In the genomic region with DNA sequence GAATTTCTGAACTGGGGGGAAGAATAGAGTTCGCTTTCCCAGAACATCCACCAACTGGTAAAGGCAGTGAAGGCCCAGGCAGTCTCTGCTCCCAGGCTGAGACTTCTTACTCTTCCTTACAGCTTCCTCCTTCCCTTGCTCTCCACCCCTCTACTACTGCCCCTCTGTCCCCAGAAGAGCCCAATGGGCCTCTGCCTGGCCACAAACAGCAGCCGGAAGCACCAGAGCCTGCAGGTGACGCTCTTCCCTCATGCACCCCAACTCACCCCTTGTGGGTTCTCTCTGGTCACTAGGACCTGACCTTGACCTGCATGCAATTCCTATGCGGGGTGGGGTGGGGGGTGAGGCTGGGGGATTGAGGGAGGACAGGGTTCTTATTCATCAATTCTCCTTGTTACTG, we compare ENCODE assay signal across 20 cellular contexts. TPM values are rescaled to one million over a fixed set of nuclear protein-coding genes. Genes with fewer than 3 reads are reported as not detected.
DNase-seq lines count a peak whose midpoint lies in the region; ATAC-seq, FAIRE-seq and TF ChIP-seq lines count a peak whose summit lies in the region.
"Had no signal": no experiment of that assay in that cellular context is flagged by ENCODE, and none has a peak within 500 bp of the region (broad histone marks: within the 10 kb centered on the region; RNA-seq: fewer than 3 reads in every experiment).

No MANE protein-coding gene starts in this region.

- no peak overlapping the region for H4K5ac ChIP-seq in H1 (ENCODE audit: insufficient read length, low read depth, low read length)

- H4K8ac ChIP-seq in H1 (ENCODE audit: extremely low read depth, insufficient read depth, low read length): no peak overlapping the region

- no peaks in the 10 kb centered on the region; the same call in 1 of the 2 replicates for H3K23me2 ChIP-seq in H1 (ENCODE audit: low read depth, low read length)

- H3K4me2 ChIP-seq in SK-N-SH (no peak overlapping the region), H1 (ENCODE audit: insufficient read depth in 1 of 2, low read depth in 2 of 2, low read length in 2 of 2) (peak overlapping the region; percentile 8 to 56; a peak in 2 of 4 replicates)

- no peak overlapping the region for H3K27ac Mint-ChIP-seq in natural killer cell treated with Interleukin-12 subunit alpha and Interleukin-12 subunit beta and Interleukin-15 and Interleukin-18, amount 100 ng/mL, for 72 hours
- H3K27ac Mint-ChIP-seq: T-helper 2 cell treated with Interferon-gamma antibody and Interleukin-4, amounts not matched to agents 5 μg/mL and 100 μg/mL, for 36 hours had no signal

- H3K4me3 ChIP-seq in SK-N-SH (ENCODE audit: low read depth in 2 of 2, low read length in 1 of 2) (no peak overlapping the region), H1 (ENCODE audit: extremely low read depth in 1 of 4, insufficient read depth in 2 of 4, low read depth in 3 of 4, low read length in 4 of 4) (peak overlapping the region in 1 of 4 experiments; percentile 55; a peak in 2 of 8 replicates), uterus (no peak overlapping the region), gastroesophageal sphincter (no peak overlapping the region)
- H3K4me3 ChIP-seq: lung had no signal

- no peak for FAIRE-seq in H1 (lab: Jason Lieb, UNC)

- H2BK20ac ChIP-seq in H1 (ENCODE audit: low read length): peak overlapping the region; percentile 55; the same call in 1 of the 2 replicates

- H3K4me3 Mint-ChIP-seq in natural killer cell treated with Interleukin-12 subunit alpha and Interleukin-12 subunit beta and Interleukin-15 and Interleukin-18, amount 100 ng/mL, for 72 hours: peak overlapping the region; percentile 77

- 0 out of 2 replicates have a peak overlapping the region, but pooled peaks have one; percentile 68 for H3K18ac ChIP-seq in H1 (ENCODE audit: extremely low read depth, low read length)

- DNase-seq in SK-N-SH (no peak), NOMO-1 treated with dmso at 0.1 percent for 144 hours (lab: John Stamatoyannopoulos, UW; ENCODE audit: unreplicated experiment) (peak; percentile 13), H1 (ENCODE audit: low read depth in 1 of 2, low spot score in 2 of 2) (no peak), uterus (no peak)
- DNase-seq in natural killer cell treated with Interleukin-12 subunit alpha and Interleukin-12 subunit beta and Interleukin-15 and Interleukin-18, amount 100 ng/mL, for 72 hours (ENCODE audit: low spot score): no peak
- DNase-seq: foreskin melanocyte, GDM1, GOT3, NCI-H1092 had no signal

- no peak overlapping the region for H3K14ac ChIP-seq in H1 (ENCODE audit: insufficient read length)

- WGBS in SK-N-SH (ENCODE audit: low lambda C conversion rate): 87% methylated on average over 4 of the region's 4 CpGs
- WGBS in H1 (ENCODE audit: extremely low coverage in 1 of 2, insufficient coverage in 1 of 2, insufficient read length in 1 of 2, insufficient replicate concordance in 2 of 2, low coverage in 1 of 2, low lambda C conversion rate in 2 of 2, missing lambda C conversion rate in 1 of 2), 2 experiments: 73% methylated on average over 3 of the region's 4 CpGs; no CpG with 5 or more reads in 1 of the 2 experiments
- 100% methylated on average over 1 to 2 of the region's 4 CpGs for WGBS in gastroesophageal sphincter (ENCODE audit: low coverage in 1 of 2), 2 donors

- H3K23ac ChIP-seq in H1 (ENCODE audit: insufficient read length): no peak overlapping the region

- 0 out of 2 replicates have a peak overlapping the region, but pooled peaks have one; percentile 53 for H2BK15ac ChIP-seq in H1 (ENCODE audit: low read length)

- H3K36me3 Mint-ChIP-seq in natural killer cell treated with Interleukin-12 subunit alpha and Interleukin-12 subunit beta and Interleukin-15 and Interleukin-18, amount 100 ng/mL, for 72 hours: no peaks in the 10 kb centered on the region
- H3K36me3 Mint-ChIP-seq: brain had no signal

- H3K9me3 ChIP-seq in SK-N-SH (no peaks in the 10 kb centered on the region), H1 (ENCODE audit: insufficient read depth in 2 of 2, low read depth in 1 of 2, low read length in 1 of 2) (no peaks in the 10 kb centered on the region), uterus (no peaks in the 10 kb centered on the region), gastroesophageal sphincter (no peaks in the 10 kb centered on the region)
- H3K9me3 ChIP-seq: upper lobe of left lung had no signal

- no peak overlapping the region for H2AK5ac ChIP-seq in H1 (ENCODE audit: low read depth, low read length)

- peaks cover 8 to 16% of the 10 kb centered on the region in 2 donors for H3K27me3 Mint-ChIP-seq in natural killer cell treated with Interleukin-12 subunit alpha and Interleukin-12 subunit beta and Interleukin-15 and Interleukin-18, amount 100 ng/mL, for 72 hours

- H3K27me3 ChIP-seq in SK-N-SH (ENCODE audit: insufficient read depth) (no peaks in the 10 kb centered on the region), H1 (replicated peaks in 1 of 4; ENCODE audit: control insufficient read depth in 3 of 4, extremely low read depth in 1 of 4, insufficient read depth in 3 of 4, low read length in 3 of 4) (peaks cover 0 to 3% (median 0%) of the 10 kb centered on the region in 4 experiments; a peak in 2 of 7 replicates), uterus (no peaks in the 10 kb centered on the region), gastroesophageal sphincter (peaks cover 40% of the 10 kb centered on the region)
- H3K27me3 ChIP-seq: upper lobe of left lung had no signal

- no peaks in the 10 kb centered on the region for H3K36me3 ChIP-seq in SK-N-SH (replicated peaks in 1 of 2; ENCODE audit: control insufficient read depth in 1 of 2, insufficient read depth in 2 of 2, low read length in 1 of 2)
- no peaks in the 10 kb centered on the region for H3K36me3 ChIP-seq in H1 (ENCODE audit: control insufficient read depth in 2 of 4, insufficient read depth in 4 of 4, low read length in 3 of 4)
- no peaks in the 10 kb centered on the region for H3K36me3 ChIP-seq in uterus
- no peaks in the 10 kb centered on the region for H3K36me3 ChIP-seq in gastroesophageal sphincter
- H3K36me3 ChIP-seq: upper lobe of left lung had no signal

- no peak overlapping the region; the same call in 1 of the 2 replicates for H2BK12ac ChIP-seq in H1 (ENCODE audit: low read depth, low read length)

- no peak overlapping the region for H3K56ac ChIP-seq in H1 (replicated peaks; ENCODE audit: insufficient read length, low read depth, low read length)

- H4K20me1 ChIP-seq in SK-N-SH (ENCODE audit: insufficient read depth) (no peaks in the 10 kb centered on the region), H1 (replicated peaks in 1 of 2; ENCODE audit: control insufficient read depth in 1 of 2, insufficient read depth in 2 of 2, low read length in 2 of 2) (no peaks in the 10 kb centered on the region)

- POLR2A ChIA-PET in SK-N-SH (lab: Yijun Ruan, JAX) (no interaction called here), H1 (lab: Charles Lee; ENCODE audit: partially characterized antibody) (interaction anchor here (1.0 to 3.1 kb wide), 11 partner anchors 14 to 62 kb away, joined by 3 to 12 read pairs (median 5); a partner anchor contains a TSS)

- TF ChIP-seq POLR2A in H1 (IDR thresholded peaks at IDR 0.05; ENCODE audit: control extremely low read depth in 1 of 2, low read depth in 2 of 2, low read length in 2 of 2) (no peak), uterus (IDR thresholded peaks at IDR 0.05) (no peak), gastroesophageal sphincter (IDR thresholded peaks at IDR 0.05) (no peak)

- no peaks in the 10 kb centered on the region for H3K9me3 Mint-ChIP-seq in natural killer cell treated with Interleukin-12 subunit alpha and Interleukin-12 subunit beta and Interleukin-15 and Interleukin-18, amount 100 ng/mL, for 72 hours
- H3K9me3 Mint-ChIP-seq: brain; T-helper 2 cell treated with Interferon-gamma antibody and Interleukin-4, amounts not matched to agents 5 μg/mL and 100 μg/mL, for 36 hours had no signal

- TF ChIP-seq CTCF in SK-N-SH (IDR thresholded peaks at IDR 0.05) (no peak), H1 (IDR thresholded peaks at IDR 0.05; ENCODE audit: control extremely low read depth in 1 of 3, insufficient read depth in 1 of 3, low read depth in 1 of 3, low read length in 3 of 3) (peak; percentile 55 to 71 (median 61)), uterus (IDR thresholded peaks at IDR 0.05) (no peak), gastroesophageal sphincter (IDR thresholded peaks at IDR 0.05) (no peak)

- no peak overlapping the region for H2BK120ac ChIP-seq in H1 (replicated peaks; ENCODE audit: low read depth, low read length)

- no peak overlapping the region for H3K27ac ChIP-seq in SK-N-SH (ENCODE audit: low read depth in 2 of 2, low read length in 1 of 2)
- H3K27ac ChIP-seq in H1 (ENCODE audit: low read depth, low read length): no peak overlapping the region
- no peak overlapping the region for H3K27ac ChIP-seq in uterus
- H3K27ac ChIP-seq in gastroesophageal sphincter: no peak overlapping the region
- H3K27ac ChIP-seq: 22Rv1, skin epidermis, upper lobe of left lung had no signal

- H3F3A ChIP-seq in SK-N-SH (replicated peaks; ENCODE audit: insufficient read depth): no peaks in the 10 kb centered on the region

- H3K9ac ChIP-seq in SK-N-SH (no peak overlapping the region), H1 (replicated peaks in 1 of 4; ENCODE audit: extremely low read depth in 1 of 4, low read depth in 3 of 4, low read length in 3 of 4) (no peak overlapping the region)

- H3K4me1 Mint-ChIP-seq in natural killer cell treated with Interleukin-12 subunit alpha and Interleukin-12 subunit beta and Interleukin-15 and Interleukin-18, amount 100 ng/mL, for 72 hours (ENCODE audit: low read depth in 2 of 2): peaks cover 8 to 9% of the 10 kb centered on the region in 2 donors

- TF ChIP-seq RAD21 in SK-N-SH (IDR thresholded peaks at IDR 0.05; ENCODE audit: low read length) (no peak), H1 (IDR thresholded peaks at IDR 0.05 in 1 of 2, conservative IDR thresholded peaks at IDR 0.05 in 1 of 2; ENCODE audit: low read depth in 2 of 2, low read length in 2 of 2) (peak; percentile 65 to 77)

- no peaks in the 10 kb centered on the region for H3K9me2 ChIP-seq in SK-N-SH

- TF ChIP-seq EP300 in SK-N-SH (IDR thresholded peaks at IDR 0.05; ENCODE audit: borderline replicate concordance in 1 of 2, low read depth in 1 of 2, low read length in 1 of 2) (no peak), H1 (IDR thresholded peaks at IDR 0.05; ENCODE audit: borderline replicate concordance in 1 of 2, low read depth in 2 of 2, low read length in 2 of 2) (no peak), gastroesophageal sphincter (IDR thresholded peaks at IDR 0.05) (no peak)

- H3K79me2 ChIP-seq in SK-N-SH (ENCODE audit: insufficient read depth) (no peaks in the 10 kb centered on the region), H1 (ENCODE audit: control insufficient read depth in 1 of 2, insufficient read depth in 2 of 2, low read length in 2 of 2) (no peaks in the 10 kb centered on the region)

- peak; percentile 5 for ATAC-seq in SK-N-SH treated with all-trans-retinoic acid at 6 μM for 48 hours
- ATAC-seq in natural killer cell treated with Interleukin-12 subunit alpha and Interleukin-12 subunit beta and Interleukin-15 and Interleukin-18, amount 100 ng/mL, for 72 hours: no peak
- no peak for ATAC-seq in gastroesophageal sphincter
- no peak for ATAC-seq in HG02870 (IDR thresholded peaks at IDR 0.05; ENCODE audit: unreplicated experiment)

- CTCF ChIA-PET in SK-N-SH (lab: Yijun Ruan, JAX): interaction anchor here (0.8 to 1.9 kb wide), 10 partner anchors 9 to 131 kb away, joined by 3 to 10 read pairs (median 4); a partner anchor contains a TSS
- CTCF ChIA-PET in H1 (lab: Charles Lee; ENCODE audit: partially characterized antibody): interaction anchor here (0.7 to 5.8 kb wide), 21 partner anchors 9 to 154 kb away, joined by 3 to 50 read pairs (median 10); a partner anchor contains a TSS

- H3K79me1 ChIP-seq in H1 (ENCODE audit: low read depth, low read length): no peaks in the 10 kb centered on the region

- H2AFZ ChIP-seq in SK-N-SH (ENCODE audit: low read depth) (no peak overlapping the region), H1 (ENCODE audit: low read length) (peak overlapping the region; percentile 35)

- intact Hi-C loops in uterus (cut with DNase I; ENCODE audit: low total_unique reads): no loop called here

- H3K4ac ChIP-seq in H1 (replicated peaks; ENCODE audit: insufficient read length, low read depth, low read length): no peak overlapping the region

- no peak overlapping the region for H2BK5ac ChIP-seq in H1 (ENCODE audit: low read depth, low read length)

- H3K4me1 ChIP-seq in SK-N-SH (ENCODE audit: control insufficient read depth in 1 of 2, insufficient read depth in 2 of 2, low read depth in 1 of 2, low read length in 1 of 2) (no peaks in the 10 kb centered on the region; a peak in 1 of 4 replicates), H1 (replicated peaks in 1 of 4; ENCODE audit: control insufficient read depth in 3 of 4, insufficient read depth in 4 of 4, low read length in 3 of 4) (peaks cover 0 to 7% (median 3%) of the 10 kb centered on the region in 4 experiments; a peak in 3 of 7 replicates), uterus (no peaks in the 10 kb centered on the region), gastroesophageal sphincter (peaks cover 0 to 5% (median 3%) of the 10 kb centered on the region in 3 donors)

- no peak overlapping the region for H4K91ac ChIP-seq in H1 (replicated peaks; ENCODE audit: insufficient read length, low read length)

RNA-seq across cellular contexts. Expression of a gene that starts 16.5 kb away (rescaled TPM):
- polyA plus RNA-seq in SK-N-SH (2012; rRNA removed) (43.6 and 50.1 TPM in 2 replicates), H1 (2011; rRNA removed) (23.1 and 28.8 TPM in 2 replicates)
- 22.3 and 35.7 TPM in 2 replicates for polyA plus RNA-seq in SK-N-SH (2012; cell fraction: cytosol; rRNA removed)
- 47.8 and 56.9 TPM in 2 replicates for polyA plus RNA-seq in SK-N-SH (2012; cell fraction: nucleus; rRNA removed)
- 35.5 and 38.2 TPM in 2 replicates for total RNA-seq in H1 (2021; fragmentation: NEBNext Ultra II Directional; extraction: Animal tissue kit (Norgen Biotek cat#: 25700))
- polyA plus RNA-seq in H1 (2011; cell fraction: cytosol; rRNA removed): 27.9 TPM
- 37.7 TPM for polyA plus RNA-seq in H1 (2011; cell fraction: nucleus; rRNA removed)
- 22.4 to 28.3 TPM (median 26.2 TPM) in 4 replicates for polyA plus RNA-seq in H1 (2012, experiment 1 of 2)
- polyA plus RNA-seq in H1 (2012, experiment 2 of 2): 25.4 TPM
- 11.6 TPM for polyA plus RNA-seq in H1 (2013, experiment 1 of 2)
- 12.8 TPM for polyA plus RNA-seq in H1 (2013, experiment 2 of 2)
- 51.2 and 57.7 TPM in 2 replicates for polyA minus RNA-seq in H1 (2011; rRNA and poly(A)+ RNA removed)
- 20.8 TPM for polyA minus RNA-seq in H1 (2011; cell fraction: cytosol; rRNA and poly(A)+ RNA removed)
- polyA minus RNA-seq in H1 (2011; cell fraction: nucleus; rRNA and poly(A)+ RNA removed): 25.5 TPM
- 1 to 10 TPM; 2.9 TPM for total RNA-seq in natural killer cell treated with Interleukin-12 subunit alpha and Interleukin-12 subunit beta and Interleukin-15 and Interleukin-18, amount 100 ng/mL, for 72 hours
- total RNA-seq in uterus (10 to 100 TPM in 1 of 4 donors, 1 to 10 TPM in 3; 1.2 to 10.6 (median 6.5) TPM), gastroesophageal sphincter (1 to 10 TPM in 2 of 4 donors, under 1 TPM in 2; 0.31 to 2.4 (median 1.2) TPM)
- total RNA-seq: SK-MEL-5 had no signal

RNA-seq across cellular contexts. Expression of a gene that starts 30.1 kb away (rescaled TPM):
- polyA plus RNA-seq in SK-N-SH (2012; rRNA removed): 0.10 and 0.12 TPM in 2 replicates
- 0.06 and 0.12 TPM in 2 replicates for polyA plus RNA-seq in SK-N-SH (2012; cell fraction: cytosol; rRNA removed)
- polyA plus RNA-seq in SK-N-SH (2012; cell fraction: nucleus; rRNA removed): 0.07 and 0.08 TPM in 2 replicates
- total RNA-seq in H1 (2021; fragmentation: NEBNext Ultra II Directional; extraction: Animal tissue kit (Norgen Biotek cat#: 25700)): 0.33 and 0.41 TPM in 2 replicates
- 0.36 and 0.38 TPM in 2 replicates for polyA plus RNA-seq in H1 (2011; rRNA removed)
- polyA plus RNA-seq in H1 (2011; cell fraction: cytosol; rRNA removed): 0.27 TPM
- polyA plus RNA-seq in H1 (2011; cell fraction: nucleus; rRNA removed): 0.36 TPM
- 0.21 to 0.34 TPM (median 0.30 TPM) in 4 replicates for polyA plus RNA-seq in H1 (2012, experiment 1 of 2)
- polyA plus RNA-seq in H1 (2012, experiment 2 of 2): 0.25 TPM
- polyA plus RNA-seq in H1 (2013, experiment 1 of 2): 0.16 TPM
- polyA plus RNA-seq in H1 (2013, experiment 2 of 2): 0.20 TPM
- 0.09 and 0.15 TPM in 2 replicates for polyA minus RNA-seq in H1 (2011; rRNA and poly(A)+ RNA removed)
- not detected for polyA minus RNA-seq in H1 (2011; cell fraction: cytosol; rRNA and poly(A)+ RNA removed)
- polyA minus RNA-seq in H1 (2011; cell fraction: nucleus; rRNA and poly(A)+ RNA removed): not detected
- under 1 TPM in 1 of 2 donors, not detected in 1; 0.10 TPM for total RNA-seq in natural killer cell treated with Interleukin-12 subunit alpha and Interleukin-12 subunit beta and Interleukin-15 and Interleukin-18, amount 100 ng/mL, for 72 hours
- under 1 TPM in 2 of 4 donors, not detected in 2; 0.21 to 0.30 TPM for total RNA-seq in uterus
- not detected for total RNA-seq in gastroesophageal sphincter
- total RNA-seq: chondrocyte, SK-MEL-5 had no signal

RNA-seq across cellular contexts. Expression of a gene that starts 35.1 kb away (rescaled TPM):
- polyA plus RNA-seq in SK-N-SH (2012; rRNA removed) (124 and 271 TPM in 2 replicates), H1 (2011; rRNA removed) (40.6 and 77.9 TPM in 2 replicates)
- 159 and 266 TPM in 2 replicates for polyA plus RNA-seq in SK-N-SH (2012; cell fraction: cytosol; rRNA removed)
- 593 and 733 TPM in 2 replicates for polyA plus RNA-seq in SK-N-SH (2012; cell fraction: nucleus; rRNA removed)
- 159 and 174 TPM in 2 replicates for total RNA-seq in H1 (2021; fragmentation: NEBNext Ultra II Directional; extraction: Animal tissue kit (Norgen Biotek cat#: 25700))
- polyA plus RNA-seq in H1 (2011; cell fraction: cytosol; rRNA removed): 25.7 TPM
- 107 TPM for polyA plus RNA-seq in H1 (2011; cell fraction: nucleus; rRNA removed)
- 138 to 177 TPM (median 171 TPM) in 4 replicates for polyA plus RNA-seq in H1 (2012, experiment 1 of 2)
- polyA plus RNA-seq in H1 (2012, experiment 2 of 2): 172 TPM
- 166 TPM for polyA plus RNA-seq in H1 (2013, experiment 1 of 2)
- polyA plus RNA-seq in H1 (2013, experiment 2 of 2): 163 TPM
- 21.5 and 32.9 TPM in 2 replicates for polyA minus RNA-seq in H1 (2011; rRNA and poly(A)+ RNA removed)
- polyA minus RNA-seq in H1 (2011; cell fraction: cytosol; rRNA and poly(A)+ RNA removed): 70.7 TPM
- 64.8 TPM for polyA minus RNA-seq in H1 (2011; cell fraction: nucleus; rRNA and poly(A)+ RNA removed)
- total RNA-seq in natural killer cell treated with Interleukin-12 subunit alpha and Interleukin-12 subunit beta and Interleukin-15 and Interleukin-18, amount 100 ng/mL, for 72 hours: 100 to 1,000 TPM in 1 of 2 donors, 10 to 100 TPM in 1; 81.6 to 114 TPM
- total RNA-seq in uterus (100 to 1,000 TPM in 2 of 4 donors, 10 to 100 TPM in 2; 46.0 to 494 (median 95.9) TPM), gastroesophageal sphincter (100 to 1,000 TPM; 111 to 389 (median 146) TPM)

RNA-seq across cellular contexts. Expression of a gene that starts 57.9 kb away (rescaled TPM):
- polyA plus RNA-seq in SK-N-SH (2012; rRNA removed) (19.7 and 22.3 TPM in 2 replicates), H1 (2011; rRNA removed) (18.3 and 23.7 TPM in 2 replicates)
- 13.1 and 15.6 TPM in 2 replicates for polyA plus RNA-seq in SK-N-SH (2012; cell fraction: cytosol; rRNA removed)
- 29.2 and 44.4 TPM in 2 replicates for polyA plus RNA-seq in SK-N-SH (2012; cell fraction: nucleus; rRNA removed)
- 32.8 and 35.3 TPM in 2 replicates for total RNA-seq in H1 (2021; fragmentation: NEBNext Ultra II Directional; extraction: Animal tissue kit (Norgen Biotek cat#: 25700))
- polyA plus RNA-seq in H1 (2011; cell fraction: cytosol; rRNA removed): 18.3 TPM
- 34.3 TPM for polyA plus RNA-seq in H1 (2011; cell fraction: nucleus; rRNA removed)
- 18.4 to 21.4 TPM (median 19.0 TPM) in 4 replicates for polyA plus RNA-seq in H1 (2012, experiment 1 of 2)
- 7.8 TPM for polyA plus RNA-seq in H1 (2012, experiment 2 of 2)
- polyA plus RNA-seq in H1 (2013, experiment 1 of 2): 17.7 TPM
- 17.0 TPM for polyA plus RNA-seq in H1 (2013, experiment 2 of 2)
- polyA minus RNA-seq in H1 (2011; rRNA and poly(A)+ RNA removed): 53.5 and 68.2 TPM in 2 replicates
- polyA minus RNA-seq in H1 (2011; cell fraction: cytosol; rRNA and poly(A)+ RNA removed): 18.6 TPM
- 36.3 TPM for polyA minus RNA-seq in H1 (2011; cell fraction: nucleus; rRNA and poly(A)+ RNA removed)
- 10 to 100 TPM; 67.8 to 94.2 TPM for total RNA-seq in natural killer cell treated with Interleukin-12 subunit alpha and Interleukin-12 subunit beta and Interleukin-15 and Interleukin-18, amount 100 ng/mL, for 72 hours
- total RNA-seq in uterus (10 to 100 TPM in 3 of 4 donors, 1 to 10 TPM in 1; 4.1 to 32.2 (median 24.5) TPM), gastroesophageal sphincter (10 to 100 TPM; 10.1 to 14.5 (median 13.6) TPM)

Comparison
In these comparisons a context has a peak if more than half of its experiments do, and no peak if none do; other contexts are left out.
1. CTCF ChIP-seq: peak in H1 (3 of 3); none in SK-N-SH (single experiment), uterus (0 of 4) and gastroesophageal sphincter (0 of 4).